Comparison of ENCODE assay signal across 15 cellular contexts in genomic region chr11:121394785-121395184, GRCh38.
"Had no signal": no experiment of that assay in that cellular context is flagged by ENCODE, and none has a peak within 500 bp of the region (broad histone marks: within the 10 kb centered on the region; RNA-seq: fewer than 3 reads in every experiment).

No MANE protein-coding gene starts in this region.

- FAIRE-seq: bronchial epithelial cell had no signal

- H3K27me3 ChIP-seq: gastrocnemius medialis, heart left ventricle, left lung, spleen, transverse colon, uterus had no signal

- H3K27ac ChIP-seq: gastrocnemius medialis, heart left ventricle, left lung, transverse colon, uterus had no signal

- H3K36me3 ChIP-seq: gastrocnemius medialis, heart left ventricle, left lung, spleen, transverse colon, uterus had no signal

- H3K4me3 ChIP-seq: gastrocnemius medialis, heart left ventricle, left lung, spleen, transverse colon, uterus had no signal

- DNase-seq: activated CD4-positive, alpha-beta memory T cell treated with anti-CD3 and anti-CD28 coated beads, Interleukin-2, amount 10 ng/mL, durations not matched to agents 7 days and 5 days; activated CD4-positive, alpha-beta T cell treated with anti-CD3 and anti-CD28 coated beads for 4 hours; activated CD8-positive, alpha-beta memory T cell treated with anti-CD3 and anti-CD28 coated beads, Interleukin-2, amount 10 ng/mL, durations not matched to agents 7 days and 5 days; cerebellar nuclear complex; effector CD4-positive, alpha-beta T cell; gastrocnemius medialis; heart left ventricle; left lung; occipital lobe; posterior cingulate gyrus; spleen; stimulated activated naive CD4-positive, alpha-beta T cell; transverse colon; uterus had no signal

- H3K4me1 ChIP-seq: uterus had no signal

- H3K9me3 ChIP-seq: gastrocnemius medialis, heart left ventricle, left lung, transverse colon, uterus had no signal

- ATAC-seq: activated CD8-positive, alpha-beta memory T cell treated with anti-CD3 and anti-CD28 coated beads, Interleukin-2, amount 10 ng/mL, durations not matched to agents 7 days and 5 days; gastrocnemius medialis; heart left ventricle; left lung had no signal
